In the genomic region with DNA sequence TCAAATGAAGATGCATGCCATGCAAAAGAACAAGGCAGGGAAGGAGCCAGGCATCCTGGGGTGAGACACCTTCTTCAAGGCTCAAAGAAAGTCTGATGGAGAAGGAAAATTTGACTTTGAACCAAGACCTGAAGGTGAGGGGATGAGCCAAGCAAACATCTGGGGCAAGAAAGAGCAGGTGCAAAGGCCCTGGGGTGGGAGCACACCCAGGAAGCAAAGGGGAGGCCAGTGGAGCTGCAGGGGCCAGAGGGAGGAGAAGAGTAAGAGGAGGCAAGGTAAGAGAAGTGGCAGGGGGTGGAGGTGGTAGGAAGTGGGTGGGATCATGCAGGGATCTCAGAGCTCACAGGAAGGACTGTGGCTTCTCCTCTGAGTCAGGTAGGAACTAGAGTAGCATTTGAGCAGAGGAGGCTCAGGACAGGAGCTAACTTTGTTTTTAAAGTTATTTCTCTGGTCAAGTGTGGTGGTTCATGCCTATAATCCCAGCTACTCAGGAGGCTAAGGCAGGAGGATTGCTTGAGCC, we compare ENCODE assay signal across 3 cellular contexts.
TF ChIP-seq lines count a peak whose summit lies in the region.

No MANE protein-coding gene starts in this region.

TF ChIP-seq in HepG2, 621 proteins besides CTCF, POLR2A, EP300 and RAD21:
- TF ChIP-seq JUN (CRISPR knock-in tag; IDR thresholded peaks at IDR 0.05) (0 out of 2 replicates have a peak, but pooled peaks have one; percentile 29), ZNF556 (CRISPR knock-in tag; IDR thresholded peaks at IDR 0.05; ENCODE audit: borderline replicate concordance) (0 out of 2 replicates have a peak, but pooled peaks have one; percentile 40), ZZZ3 (CRISPR knock-in tag; IDR thresholded peaks at IDR 0.05; ENCODE audit: borderline replicate concordance) (0 out of 2 replicates have a peak, but pooled peaks have one; percentile 63), ZNF546 (CRISPR knock-in tag; conservative IDR thresholded peaks at IDR 0.05) (no peak), MBD4 (IDR thresholded peaks at IDR 0.05; ENCODE audit: borderline replicate concordance, low read length) (no peak), ZNF263 (CRISPR knock-in tag; IDR thresholded peaks at IDR 0.05) (peak; percentile 31; the same call in 1 of the 2 replicates), TOPORS (CRISPR knock-in tag; IDR thresholded peaks at IDR 0.05) (0 out of 2 replicates have a peak, but pooled peaks have one; percentile 40), ZNF431 (CRISPR knock-in tag; IDR thresholded peaks at IDR 0.05; ENCODE audit: borderline replicate concordance, low read depth) (0 out of 2 replicates have a peak, but pooled peaks have one; percentile 31), ZMYM3 (CRISPR knock-in tag; IDR thresholded peaks at IDR 0.05) (peak; percentile 91), MTA1 (CRISPR knock-in tag; IDR thresholded peaks at IDR 0.05; ENCODE audit: borderline replicate concordance) (0 out of 2 replicates have a peak, but pooled peaks have one; percentile 24), KMT2A (CRISPR knock-in tag; IDR thresholded peaks at IDR 0.05) (no peak), ZFAT (CRISPR knock-in tag; conservative IDR thresholded peaks at IDR 0.05) (no peak), RXRA (CRISPR knock-in tag; IDR thresholded peaks at IDR 0.05) (0 out of 2 replicates have a peak, but pooled peaks have one; percentile 26)
- TF ChIP-seq, protein P1, sequence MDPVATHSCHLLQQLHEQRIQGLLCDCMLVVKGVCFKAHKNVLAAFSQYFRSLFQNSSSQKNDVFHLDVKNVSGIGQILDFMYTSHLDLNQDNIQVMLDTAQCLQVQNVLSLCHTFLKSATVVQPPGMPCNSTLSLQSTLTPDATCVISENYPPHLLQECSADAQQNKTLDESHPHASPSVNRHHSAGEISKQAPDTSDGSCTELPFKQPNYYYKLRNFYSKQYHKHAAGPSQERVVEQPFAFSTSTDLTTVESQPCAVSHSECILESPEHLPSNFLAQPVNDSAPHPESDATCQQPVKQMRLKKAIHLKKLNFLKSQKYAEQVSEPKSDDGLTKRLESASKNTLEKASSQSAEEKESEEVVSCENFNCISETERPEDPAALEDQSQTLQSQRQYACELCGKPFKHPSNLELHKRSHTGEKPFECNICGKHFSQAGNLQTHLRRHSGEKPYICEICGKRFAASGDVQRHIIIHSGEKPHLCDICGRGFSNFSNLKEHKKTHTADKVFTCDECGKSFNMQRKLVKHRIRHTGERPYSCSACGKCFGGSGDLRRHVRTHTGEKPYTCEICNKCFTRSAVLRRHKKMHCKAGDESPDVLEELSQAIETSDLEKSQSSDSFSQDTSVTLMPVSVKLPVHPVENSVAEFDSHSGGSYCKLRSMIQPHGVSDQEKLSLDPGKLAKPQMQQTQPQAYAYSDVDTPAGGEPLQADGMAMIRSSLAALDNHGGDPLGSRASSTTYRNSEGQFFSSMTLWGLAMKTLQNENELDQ (CRISPR knock-in tag; IDR thresholded peaks at IDR 0.05; ENCODE audit: borderline replicate concordance), result no peak

TF ChIP-seq in HEK293, 187 proteins besides CTCF, POLR2A, EP300 and RAD21:
- TF ChIP-seq ZNF623 (tag by site-specific recombination; IDR thresholded peaks at IDR 0.05), result peak; percentile 86
- TF ChIP-seq, protein P2, sequence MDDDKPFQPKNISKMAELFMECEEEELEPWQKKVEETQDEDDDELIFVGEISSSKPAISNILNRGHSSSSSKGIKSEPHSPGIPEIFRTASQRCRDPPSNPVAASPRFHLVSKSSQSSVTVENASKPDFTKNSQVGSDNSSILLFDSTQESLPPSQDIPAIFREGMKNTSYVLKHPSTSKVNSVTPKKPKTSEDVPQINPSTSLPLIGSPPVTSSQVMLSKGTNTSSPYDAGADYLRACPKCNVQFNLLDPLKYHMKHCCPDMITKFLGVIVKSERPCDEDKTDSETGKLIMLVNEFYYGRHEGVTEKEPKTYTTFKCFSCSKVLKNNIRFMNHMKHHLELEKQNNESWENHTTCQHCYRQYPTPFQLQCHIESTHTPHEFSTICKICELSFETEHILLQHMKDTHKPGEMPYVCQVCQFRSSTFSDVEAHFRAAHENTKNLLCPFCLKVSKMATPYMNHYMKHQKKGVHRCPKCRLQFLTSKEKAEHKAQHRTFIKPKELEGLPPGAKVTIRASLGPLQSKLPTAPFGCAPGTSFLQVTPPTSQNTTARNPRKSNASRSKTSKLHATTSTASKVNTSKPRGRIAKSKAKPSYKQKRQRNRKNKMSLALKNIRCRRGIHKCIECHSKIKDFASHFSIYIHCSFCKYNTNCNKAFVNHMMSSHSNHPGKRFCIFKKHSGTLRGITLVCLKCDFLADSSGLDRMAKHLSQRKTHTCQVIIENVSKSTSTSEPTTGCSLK (tag by site-specific recombination; IDR thresholded peaks at IDR 0.05), result no peak
- TF ChIP-seq, protein P3, sequence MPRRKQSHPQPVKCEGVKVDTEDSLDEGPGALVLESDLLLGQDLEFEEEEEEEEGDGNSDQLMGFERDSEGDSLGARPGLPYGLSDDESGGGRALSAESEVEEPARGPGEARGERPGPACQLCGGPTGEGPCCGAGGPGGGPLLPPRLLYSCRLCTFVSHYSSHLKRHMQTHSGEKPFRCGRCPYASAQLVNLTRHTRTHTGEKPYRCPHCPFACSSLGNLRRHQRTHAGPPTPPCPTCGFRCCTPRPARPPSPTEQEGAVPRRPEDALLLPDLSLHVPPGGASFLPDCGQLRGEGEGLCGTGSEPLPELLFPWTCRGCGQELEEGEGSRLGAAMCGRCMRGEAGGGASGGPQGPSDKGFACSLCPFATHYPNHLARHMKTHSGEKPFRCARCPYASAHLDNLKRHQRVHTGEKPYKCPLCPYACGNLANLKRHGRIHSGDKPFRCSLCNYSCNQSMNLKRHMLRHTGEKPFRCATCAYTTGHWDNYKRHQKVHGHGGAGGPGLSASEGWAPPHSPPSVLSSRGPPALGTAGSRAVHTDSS (tag by site-specific recombination; IDR thresholded peaks at IDR 0.05), result no peak

TF ChIP-seq in K562, 482 proteins besides CTCF, POLR2A, EP300 and RAD21:
- peak; percentile 21; the same call in 1 of the 2 replicates for TF ChIP-seq BCOR (IDR thresholded peaks at IDR 0.05)
- no peak for TF ChIP-seq ZNF184 (CRISPR knock-in tag; IDR thresholded peaks at IDR 0.05)
